In the genomic region with DNA sequence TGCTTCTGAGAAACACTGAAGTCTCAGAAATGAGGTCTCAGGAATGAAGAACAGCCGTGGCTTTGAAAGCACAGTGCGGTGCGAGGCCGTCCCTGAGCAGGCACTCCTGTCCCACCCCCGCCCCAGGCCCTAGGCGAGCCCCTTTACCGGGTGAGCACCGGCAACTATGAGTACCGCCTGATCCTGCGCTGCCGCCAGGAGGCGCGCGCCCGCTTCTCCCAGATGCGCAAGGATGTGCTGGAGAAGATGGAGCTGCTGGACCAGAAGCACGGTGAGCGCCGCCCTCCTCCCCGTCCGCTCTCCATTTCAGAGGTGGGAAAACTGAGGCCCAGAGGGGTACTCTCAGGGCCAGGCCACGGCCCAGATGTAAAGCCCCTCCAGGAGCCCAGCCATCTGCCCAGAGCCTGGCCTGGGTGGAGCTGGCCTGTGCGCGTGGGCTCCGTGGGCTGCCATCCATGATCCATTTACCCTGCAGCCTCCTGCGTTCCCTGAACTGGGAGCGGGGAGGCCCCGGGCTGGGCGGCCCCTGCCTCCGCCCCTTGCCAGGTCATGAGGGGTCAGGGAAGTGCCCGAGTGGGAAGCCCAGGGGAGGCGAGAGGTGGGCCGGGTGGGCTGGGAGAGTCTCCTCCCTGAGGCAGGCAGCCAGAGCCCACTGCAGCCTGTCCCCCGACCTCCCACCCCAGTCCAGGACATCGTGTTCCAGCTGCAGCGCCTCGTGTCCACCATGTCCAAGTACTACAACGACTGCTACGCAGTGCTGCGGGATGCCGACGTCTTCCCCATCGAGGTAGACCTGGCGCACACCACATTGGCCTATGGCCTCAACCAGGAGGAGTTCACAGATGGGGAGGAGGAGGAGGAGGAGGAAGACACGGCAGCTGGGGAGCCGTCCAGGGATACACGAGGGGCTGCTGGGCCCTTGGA, we compare ENCODE assay signal across 19 cellular contexts. TPM values are rescaled to one million over a fixed set of nuclear protein-coding genes. Genes with fewer than 3 reads are reported as not detected.
DNase-seq lines count a peak whose midpoint lies in the region; ATAC-seq and TF ChIP-seq lines count a peak whose summit lies in the region.
"Had no signal": no experiment of that assay in that cellular context is flagged by ENCODE, and none has a peak within 500 bp of the region (broad histone marks: within the 10 kb centered on the region; RNA-seq: fewer than 3 reads in every experiment).

No MANE protein-coding gene starts in this region.

- H4K91ac ChIP-seq in neuronal stem cell (ENCODE audit: low read depth, low read length, poor library complexity): no peak overlapping the region

- H3K9me3 ChIP-seq in BLaER1: no peaks in the 10 kb centered on the region
- no peaks in the 10 kb centered on the region for H3K9me3 ChIP-seq in neuronal stem cell (replicated peaks in 1 of 2; ENCODE audit: control insufficient read depth in 2 of 2, insufficient read depth in 1 of 2, low read depth in 1 of 2, low read length in 2 of 2)
- H3K9me3 ChIP-seq in stomach: no peaks in the 10 kb centered on the region
- H3K9me3 ChIP-seq: left lung, pancreas, uterus had no signal

- DNase-seq in astrocyte of the spinal cord (ENCODE audit: low read depth, low spot score) (peak; percentile 36), glutamatergic neuron (peak; percentile 79), neuronal stem cell (ENCODE audit: low spot score) (no peak), stomach (no peak), KBM-7 (no peak), SHP77 treated with DMSO at 0.1 percent for 48 hours (lab: John Stamatoyannopoulos, UW) (no peak)
- DNase-seq: activated CD8-positive, alpha-beta T cell treated with anti-CD3 and anti-CD28 coated beads for 36 hours; activated gamma-delta T cell treated with Interleukin-2 at 50 U/mL for 16 hours; DMS53; NCI-H1105; uterus had no signal

- peak overlapping the region; percentile 23 for H3K27ac Mint-ChIP-seq in glutamatergic neuron (ENCODE audit: unreplicated experiment)
- H3K27ac Mint-ChIP-seq: activated CD8-positive, alpha-beta T cell treated with anti-CD3 and anti-CD28 coated beads for 36 hours; T-helper 1 cell treated with Interleukin-12 subunit alpha and Interleukin-12 subunit beta and Interleukin-4 antibody, amounts not matched to agents 30 μg/mL and 1 μg/mL, for 36 hours had no signal

- H4K8ac ChIP-seq in neuronal stem cell (ENCODE audit: low read depth, low read length): no peak overlapping the region

- intact Hi-C loops in stomach (cut with DNase I; ENCODE audit: low total_unique reads): no loop called here

- no peak overlapping the region for H3K14ac ChIP-seq in neuronal stem cell (ENCODE audit: low read length)

- H2AK5ac ChIP-seq in neuronal stem cell (ENCODE audit: low read depth, low read length): peak overlapping the region; percentile 5

- H3K4me3 ChIP-seq in BLaER1: no peak overlapping the region
- no peak overlapping the region for H3K4me3 ChIP-seq in astrocyte of the spinal cord (ENCODE audit: low read depth, low read length)
- no peak overlapping the region for H3K4me3 ChIP-seq in neuronal stem cell (ENCODE audit: low read length in 2 of 2)
- H3K4me3 ChIP-seq in stomach: no peak overlapping the region
- H3K4me3 ChIP-seq: left lung, pancreas, uterus had no signal

- H3K18ac ChIP-seq in neuronal stem cell (ENCODE audit: low read length): no peak overlapping the region

- H3K4me3 Mint-ChIP-seq in glutamatergic neuron (ENCODE audit: unreplicated experiment): no peak overlapping the region
- H3K4me3 Mint-ChIP-seq: activated CD8-positive, alpha-beta T cell treated with anti-CD3 and anti-CD28 coated beads for 36 hours; T-helper 1 cell treated with Interleukin-12 subunit alpha and Interleukin-12 subunit beta and Interleukin-4 antibody, amounts not matched to agents 30 μg/mL and 1 μg/mL, for 36 hours had no signal

- H3K4me1 Mint-ChIP-seq in glutamatergic neuron (ENCODE audit: low read depth, unreplicated experiment): peaks cover 18% of the 10 kb centered on the region

- H3K27ac ChIP-seq in BLaER1 (peak overlapping the region; percentile 98), neuronal stem cell (replicated peaks; ENCODE audit: low read length) (no peak overlapping the region), stomach (no peak overlapping the region)
- H3K27ac ChIP-seq: left lung, pancreas, uterus had no signal

- ATAC-seq in GM18907 (IDR thresholded peaks at IDR 0.05; ENCODE audit: unreplicated experiment): no peak
- ATAC-seq: activated CD8-positive, alpha-beta T cell treated with anti-CD3 and anti-CD28 coated beads for 36 hours; left lung; pancreas had no signal

- no peak for TF ChIP-seq POLR2A in stomach (IDR thresholded peaks at IDR 0.05)

- H3K9ac ChIP-seq in BLaER1 (peak overlapping the region; percentile 50; the same call in 1 of the 2 replicates), neuronal stem cell (ENCODE audit: low read depth, low read length, poor library complexity) (peak overlapping the region; percentile 44)

- no peak overlapping the region for H2BK15ac ChIP-seq in neuronal stem cell (ENCODE audit: low read length)

- H2BK120ac ChIP-seq in neuronal stem cell (ENCODE audit: low read depth, low read length): no peak overlapping the region

- in situ Hi-C loops in astrocyte of the spinal cord (cut with HindIII; ENCODE audit: low sequenced_read_pairs) (no loop called here), KBM-7 (cut with MboI; ENCODE audit: low pct_unique_long_range_greater_than_20kb, low sequenced_read_pairs) (no loop called here)

- H3K4ac ChIP-seq in neuronal stem cell (ENCODE audit: low read length): no peak overlapping the region

- no CpG with 5 or more reads among the region's 47 CpGs for WGBS in neuronal stem cell (ENCODE audit: extremely low coverage in 2 of 2, insufficient read length in 2 of 2, insufficient replicate concordance in 1 of 2), 2 donors
- 80 to 93% (median 88%) methylated on average over 21 to 47 of the region's 47 CpGs for WGBS in stomach, 5 donors

- peak; percentile 69 for TF ChIP-seq CTCF in astrocyte of the spinal cord (IDR thresholded peaks at IDR 0.05; ENCODE audit: low read depth, low read length)
- TF ChIP-seq CTCF in glutamatergic neuron (IDR thresholded peaks at IDR 0.05; ENCODE audit: partially characterized antibody, unreplicated experiment): peak; percentile 66
- no peak for TF ChIP-seq CTCF in stomach (IDR thresholded peaks at IDR 0.05)

- TF ChIP-seq EP300 in stomach (IDR thresholded peaks at IDR 0.05): no peak

- H2BK5ac ChIP-seq in neuronal stem cell (ENCODE audit: low read length): no peak overlapping the region

- H3K27me3 Mint-ChIP-seq in glutamatergic neuron (ENCODE audit: unreplicated experiment): peaks cover 10% of the 10 kb centered on the region

- H2AFZ ChIP-seq in neuronal stem cell (ENCODE audit: low read length): no peak overlapping the region

- H3K79me1 ChIP-seq in neuronal stem cell (ENCODE audit: low read depth, low read length): no peaks in the 10 kb centered on the region

- H3K27me3 ChIP-seq in BLaER1: peaks cover 3% of the 10 kb centered on the region
- no peaks in the 10 kb centered on the region for H3K27me3 ChIP-seq in neuronal stem cell (ENCODE audit: control insufficient read depth in 3 of 3, insufficient read depth in 3 of 3, low read depth in 1 of 3, low read length in 3 of 3)
- no peaks in the 10 kb centered on the region for H3K27me3 ChIP-seq in stomach
- H3K27me3 ChIP-seq: left lung, pancreas, uterus had no signal

- peaks cover 97% of the 10 kb centered on the region for H3K4me1 ChIP-seq in BLaER1
- peaks cover 10 to 20% of the 10 kb centered on the region in 2 donors for H3K4me1 ChIP-seq in neuronal stem cell (ENCODE audit: control insufficient read depth in 2 of 2, insufficient read depth in 1 of 2, low read depth in 1 of 2, low read length in 2 of 2)
- peaks cover 0 to 8% (median 3%) of the 10 kb centered on the region in 4 donors for H3K4me1 ChIP-seq in stomach
- H3K4me1 ChIP-seq: left lung, pancreas, uterus had no signal

- H3K36me3 ChIP-seq in BLaER1: 0 out of 2 replicates have a peak, but pooled peaks cover 3% of the 10 kb centered on the region
- peaks cover 11 to 26% of the 10 kb centered on the region in 2 donors for H3K36me3 ChIP-seq in neuronal stem cell (replicated peaks in 1 of 2; ENCODE audit: control insufficient read depth in 2 of 2, insufficient read depth in 2 of 2, low read length in 2 of 2)
- peaks cover 19 to 71% (median 69%) of the 10 kb centered on the region in 4 donors for H3K36me3 ChIP-seq in stomach
- H3K36me3 ChIP-seq: uterus had no signal

- H3K36me3 Mint-ChIP-seq in glutamatergic neuron (ENCODE audit: unreplicated experiment): no peaks in the 10 kb centered on the region

- H3K9me3 Mint-ChIP-seq in glutamatergic neuron (ENCODE audit: unreplicated experiment): peaks cover 7% of the 10 kb centered on the region
- H3K9me3 Mint-ChIP-seq: activated CD8-positive, alpha-beta T cell treated with anti-CD3 and anti-CD28 coated beads for 36 hours; T-helper 1 cell treated with Interleukin-12 subunit alpha and Interleukin-12 subunit beta and Interleukin-4 antibody, amounts not matched to agents 30 μg/mL and 1 μg/mL, for 36 hours had no signal

- H2BK12ac ChIP-seq in neuronal stem cell (ENCODE audit: low read length): no peak overlapping the region

- no peak overlapping the region for H3K23ac ChIP-seq in neuronal stem cell (ENCODE audit: low read depth, low read length, poor library complexity)

- H3K4me2 ChIP-seq in BLaER1: peak overlapping the region; percentile 98
- H3K4me2 ChIP-seq in neuronal stem cell (ENCODE audit: insufficient read depth, low read length, poor library complexity, severe bottlenecking): no peak overlapping the region

- no peaks in the 10 kb centered on the region for H4K20me1 ChIP-seq in BLaER1

RNA-seq across cellular contexts. Expression of a gene that starts 9.5 kb away (rescaled TPM):
- total RNA-seq in glutamatergic neuron (ENCODE audit: unreplicated experiment): not detected
- 1.3 TPM for polyA plus RNA-seq in neuronal stem cell (2013, experiment 1 of 2)
- 0.91 TPM for polyA plus RNA-seq in neuronal stem cell (2013, experiment 2 of 2)
- not detected for total RNA-seq in stomach
- under 1 TPM in 1 of 3 donors, not detected in 2; 0.48 TPM for polyA plus RNA-seq in stomach
- total RNA-seq: activated CD8-positive, alpha-beta T cell treated with anti-CD3 and anti-CD28 coated beads for 36 hours; HT1080; NCI-H460 had no signal

RNA-seq across cellular contexts. Expression of a gene that starts 17.2 kb away (rescaled TPM):
- total RNA-seq in glutamatergic neuron (ENCODE audit: unreplicated experiment): 44.8 TPM
- 8.4 TPM for polyA plus RNA-seq in neuronal stem cell (2013, experiment 1 of 2)
- 8.2 TPM for polyA plus RNA-seq in neuronal stem cell (2013, experiment 2 of 2)
- total RNA-seq in stomach: 10 to 100 TPM; 24.5 to 44.3 (median 28.8) TPM
- 10 to 100 TPM; 20.7 to 27.2 (median 21.7) TPM for polyA plus RNA-seq in stomach

RNA-seq across cellular contexts. Expression of a gene that starts 36.0 kb away (rescaled TPM):
- total RNA-seq in glutamatergic neuron (ENCODE audit: unreplicated experiment) (28.6 TPM), stomach (100 to 1,000 TPM in 1 of 5 donors, 10 to 100 TPM in 2, 1 to 10 TPM in 2; 1.3 to 397 (median 12.2) TPM)
- polyA plus RNA-seq in neuronal stem cell (2013, experiment 1 of 2): 4.8 TPM
- 4.5 TPM for polyA plus RNA-seq in neuronal stem cell (2013, experiment 2 of 2)
- polyA plus RNA-seq in stomach: 1 to 10 TPM; 1.2 to 6.8 (median 4.0) TPM
- total RNA-seq: cerebellum, HT1080, NCI-H460 had no signal

Comparison
In these comparisons a context has a peak if more than half of its experiments do, and no peak if none do; other contexts are left out.
1. DNase-seq: peak in astrocyte of the spinal cord (single experiment) and glutamatergic neuron (single experiment); none in neuronal stem cell (single experiment), stomach (single experiment), KBM-7 (single experiment) and SHP77 treated with DMSO at 0.1 percent for 48 hours (single experiment).
2. CTCF ChIP-seq: peak in astrocyte of the spinal cord (single experiment) and glutamatergic neuron (single experiment); none in stomach (0 of 7).